Comparison of ENCODE assay signal across 11 cellular contexts in genomic region chr3:140816372-140816771, GRCh38.
A peak's percentile ranks its signal among the peaks of the same experiment; 100 is the strongest.
DNase-seq lines count a peak whose midpoint lies in the region; ATAC-seq and TF ChIP-seq lines count a peak whose summit lies in the region.
"Had no signal": no experiment of that assay in that cellular context is flagged by ENCODE, and none has a peak within 500 bp of the region (broad histone marks: within the 10 kb centered on the region; RNA-seq: fewer than 3 reads in every experiment).

No MANE protein-coding gene starts in this region.

- 49 to 64% methylated on average over 3 of the region's 3 CpGs for WGBS in body of pancreas, 2 donors

- DNase-seq in GM06990 (ENCODE audit: extremely low read depth, insufficient read length) (peak; percentile 17), NCI-H446 (lab: John Stamatoyannopoulos, UW) (no peak), body of pancreas (no peak), left lobe of liver (ENCODE audit: low spot score) (no peak)
- no peak for DNase-seq in activated naive CD4-positive, alpha-beta T cell treated with anti-CD3 and anti-CD28 coated beads for 36 hours
- DNase-seq: activated naive CD4-positive, alpha-beta T cell treated with anti-CD3 and anti-CD28 coated beads, Interleukin-2, amount 10 ng/mL, durations not matched to agents 7 days and 5 days; lower lobe of right lung; NCI-H1694 had no signal

- H3K36me3 ChIP-seq in GM06990 (ENCODE audit: control insufficient read depth, insufficient read depth, low read length) (no peaks in the 10 kb centered on the region), body of pancreas (replicated peaks in 1 of 2; ENCODE audit: insufficient read depth in 1 of 2, low read depth in 2 of 2) (no peaks in the 10 kb centered on the region)
- H3K36me3 ChIP-seq: lower lobe of right lung had no signal

- peaks cover 8% of the 10 kb centered on the region for H3K27me3 Mint-ChIP-seq in activated naive CD4-positive, alpha-beta T cell treated with anti-CD3 and anti-CD28 coated beads for 36 hours (ENCODE audit: low read depth)
- H3K27me3 Mint-ChIP-seq: activated naive CD4-positive, alpha-beta T cell treated with anti-CD3 and anti-CD28 coated beads, Interleukin-2, amount 10 ng/mL, durations not matched to agents 7 days and 5 days had no signal

- no peak overlapping the region for H3K4me3 Mint-ChIP-seq in activated naive CD4-positive, alpha-beta T cell treated with anti-CD3 and anti-CD28 coated beads for 36 hours
- H3K4me3 Mint-ChIP-seq: activated naive CD4-positive, alpha-beta T cell treated with anti-CD3 and anti-CD28 coated beads, Interleukin-2, amount 10 ng/mL, durations not matched to agents 7 days and 5 days had no signal

- H3K27me3 ChIP-seq in GM06990 (replicated peaks; ENCODE audit: control insufficient read depth, insufficient read depth, low read length) (no peaks in the 10 kb centered on the region), body of pancreas (no peaks in the 10 kb centered on the region)

- no peak overlapping the region for H3K27ac ChIP-seq in body of pancreas
- H3K27ac ChIP-seq: lower lobe of right lung had no signal

- no peaks in the 10 kb centered on the region for H3K36me3 Mint-ChIP-seq in activated naive CD4-positive, alpha-beta T cell treated with anti-CD3 and anti-CD28 coated beads for 36 hours (ENCODE audit: low read depth)
- H3K36me3 Mint-ChIP-seq: activated naive CD4-positive, alpha-beta T cell treated with anti-CD3 and anti-CD28 coated beads, Interleukin-2, amount 10 ng/mL, durations not matched to agents 7 days and 5 days had no signal

- H3K4me1 Mint-ChIP-seq in activated naive CD4-positive, alpha-beta T cell treated with anti-CD3 and anti-CD28 coated beads for 36 hours (ENCODE audit: low read depth) = no peaks in the 10 kb centered on the region
- H3K4me1 Mint-ChIP-seq: activated naive CD4-positive, alpha-beta T cell treated with anti-CD3 and anti-CD28 coated beads, Interleukin-2, amount 10 ng/mL, durations not matched to agents 7 days and 5 days had no signal

- intact Hi-C loops in body of pancreas (cut with DNase I) = no loop called here
- intact Hi-C loops in activated naive CD4-positive, alpha-beta T cell treated with anti-CD3 and anti-CD28 coated beads for 36 hours (cut with micrococcal nuclease) = no loop called here

- ATAC-seq in GM19372 (IDR thresholded peaks at IDR 0.05; ENCODE audit: low read depth, unreplicated experiment) (peak; percentile 98), HG02840 (IDR thresholded peaks at IDR 0.05; ENCODE audit: low FRiP score, unreplicated experiment) (peak; percentile 94), HG03558 (IDR thresholded peaks at IDR 0.05; ENCODE audit: extremely low read depth, unreplicated experiment) (peak; percentile 71), body of pancreas (no peak), left lobe of liver (no peak)
- ATAC-seq: lower lobe of right lung had no signal

- H3K4me1 ChIP-seq in body of pancreas = no peaks in the 10 kb centered on the region
- H3K4me1 ChIP-seq: lower lobe of right lung had no signal

- no peak for TF ChIP-seq POLR2A in body of pancreas (IDR thresholded peaks at IDR 0.05)

- H3K9me3 ChIP-seq in body of pancreas = no peaks in the 10 kb centered on the region
- H3K9me3 ChIP-seq: lower lobe of right lung had no signal

- peaks cover 6% of the 10 kb centered on the region for H3K9me3 Mint-ChIP-seq in activated naive CD4-positive, alpha-beta T cell treated with anti-CD3 and anti-CD28 coated beads for 36 hours
- H3K9me3 Mint-ChIP-seq: activated naive CD4-positive, alpha-beta T cell treated with anti-CD3 and anti-CD28 coated beads, Interleukin-2, amount 10 ng/mL, durations not matched to agents 7 days and 5 days had no signal

- CTCF ChIA-PET in activated naive CD4-positive, alpha-beta T cell treated with anti-CD3 and anti-CD28 coated beads for 36 hours (lab: Charles Lee) = no interaction called here

- H3K27ac Mint-ChIP-seq in activated naive CD4-positive, alpha-beta T cell treated with anti-CD3 and anti-CD28 coated beads for 36 hours = no peak overlapping the region
- H3K27ac Mint-ChIP-seq: activated naive CD4-positive, alpha-beta T cell treated with anti-CD3 and anti-CD28 coated beads, Interleukin-2, amount 10 ng/mL, durations not matched to agents 7 days and 5 days had no signal

- no peak overlapping the region for H3K4me3 ChIP-seq in GM06990 (replicated peaks; ENCODE audit: low read depth, low read length)
- no peak overlapping the region for H3K4me3 ChIP-seq in body of pancreas
- H3K4me3 ChIP-seq: lower lobe of right lung had no signal

- no peak for TF ChIP-seq CTCF in GM06990 (IDR thresholded peaks at IDR 0.05; ENCODE audit: insufficient read depth, low read length, poor library complexity, severe bottlenecking)
- no peak for TF ChIP-seq CTCF in body of pancreas (IDR thresholded peaks at IDR 0.05)

Comparison
In these comparisons a context has a peak if more than half of its experiments do, and no peak if none do; other contexts are left out.
1. ATAC-seq: peak in GM19372 (single experiment), HG02840 (single experiment) and HG03558 (single experiment); none in body of pancreas (single experiment) and left lobe of liver (single experiment).